ENCODE assay signal across 1 cellular context in genomic region chr16:636206-637080, GRCh38.
TF ChIP-seq lines count a peak whose summit lies in the region.

Gene METTL26, minus strand, starts transcription at chr16:636305. Its CDS starts 15 bp downstream, at chr16:636290.

TF ChIP-seq in HEK293, 187 proteins besides CTCF, POLR2A, EP300 and RAD21 (continued from another document and continues in another):
- TF ChIP-seq ZSCAN5A (tag by site-specific recombination; IDR thresholded peaks at IDR 0.05) (0 out of 2 replicates have a peak, but pooled peaks have one; percentile 16), ZNF169 (tag by site-specific recombination; IDR thresholded peaks at IDR 0.05) (no peak), PATZ1 (tag by site-specific recombination; IDR thresholded peaks at IDR 0.05) (peak; percentile 88), HOXA7 (CRISPR knock-in tag; IDR thresholded peaks at IDR 0.05; ENCODE audit: borderline replicate concordance) (no peak), ZNF843 (tag by site-specific recombination; IDR thresholded peaks at IDR 0.05) (peak; percentile 73), ZNF354C (tag by site-specific recombination; IDR thresholded peaks at IDR 0.05; ENCODE audit: borderline replicate concordance, low read depth) (no peak), ZNF791 (tag by site-specific recombination; IDR thresholded peaks at IDR 0.05) (no peak), ZNF623 (tag by site-specific recombination; IDR thresholded peaks at IDR 0.05) (peak; percentile 21; the same call in 1 of the 2 replicates), ZBTB49 (tag by site-specific recombination; IDR thresholded peaks at IDR 0.05; ENCODE audit: low read depth) (no peak), ZNF529 (tag by site-specific recombination; IDR thresholded peaks at IDR 0.05; ENCODE audit: insufficient replicate concordance) (no peak), TSHZ1 (tag by site-specific recombination; IDR thresholded peaks at IDR 0.05; ENCODE audit: borderline replicate concordance) (no peak), ZNF639 (tag by site-specific recombination; IDR thresholded peaks at IDR 0.05) (peak; percentile 94), ZNF561 (tag by site-specific recombination; IDR thresholded peaks at IDR 0.05; ENCODE audit: borderline replicate concordance) (peak; percentile 22; the same call in 1 of the 2 replicates), ZNF645 (tag by site-specific recombination; IDR thresholded peaks at IDR 0.05) (0 out of 2 replicates have a peak, but pooled peaks have one; percentile 86), ZEB2 (tag by site-specific recombination; IDR thresholded peaks at IDR 0.05) (peak; percentile 89), ZNF335 (tag by site-specific recombination; conservative IDR thresholded peaks at IDR 0.05) (peak; percentile 98), KLF9 (tag by site-specific recombination; IDR thresholded peaks at IDR 0.05; ENCODE audit: low read depth) (peak; percentile 83), HIC1 (tag by site-specific recombination; IDR thresholded peaks at IDR 0.05) (no peak), KLF17 (tag by site-specific recombination; IDR thresholded peaks at IDR 0.05) (peak; percentile 90), ZNF391 (tag by site-specific recombination; IDR thresholded peaks at IDR 0.05; ENCODE audit: borderline replicate concordance, low read depth) (peak; percentile 97), ZNF837 (tag by site-specific recombination; IDR thresholded peaks at IDR 0.05) (no peak), ZFP41 (tag by site-specific recombination; IDR thresholded peaks at IDR 0.05; ENCODE audit: borderline replicate concordance) (no peak), ZNF184 (tag by site-specific recombination; IDR thresholded peaks at IDR 0.05) (peak; percentile 48; the same call in 1 of the 2 replicates), KLF8 (tag by site-specific recombination; IDR thresholded peaks at IDR 0.05) (peak; percentile 79), ZBTB10 (tag by site-specific recombination; IDR thresholded peaks at IDR 0.05) (0 out of 2 replicates have a peak, but pooled peaks have one; percentile 20), SALL2 (tag by site-specific recombination; IDR thresholded peaks at IDR 0.05; ENCODE audit: borderline replicate concordance) (no peak), ZFP69B (tag by site-specific recombination; IDR thresholded peaks at IDR 0.05) (peak; percentile 58), ZNF555 (tag by site-specific recombination; conservative IDR thresholded peaks at IDR 0.05) (no peak), YY1 (tag by site-specific recombination; IDR thresholded peaks at IDR 0.05) (peak; percentile 49), ZBTB11 (tag by site-specific recombination; conservative IDR thresholded peaks at IDR 0.05; ENCODE audit: low read depth) (peak; percentile 76), ZBTB8A (tag by site-specific recombination; IDR thresholded peaks at IDR 0.05) (peak; percentile 99), ZNF610 (tag by site-specific recombination; IDR thresholded peaks at IDR 0.05; ENCODE audit: borderline replicate concordance) (peak; percentile 99), ZNF596 (tag by site-specific recombination; IDR thresholded peaks at IDR 0.05) (peak; percentile 30), ZNF777 (tag by site-specific recombination; IDR thresholded peaks at IDR 0.05; ENCODE audit: borderline replicate concordance) (peak; percentile 61; the same call in 1 of the 2 replicates)
